15 cellular contexts compared by ENCODE assay signal in the genomic region with DNA sequence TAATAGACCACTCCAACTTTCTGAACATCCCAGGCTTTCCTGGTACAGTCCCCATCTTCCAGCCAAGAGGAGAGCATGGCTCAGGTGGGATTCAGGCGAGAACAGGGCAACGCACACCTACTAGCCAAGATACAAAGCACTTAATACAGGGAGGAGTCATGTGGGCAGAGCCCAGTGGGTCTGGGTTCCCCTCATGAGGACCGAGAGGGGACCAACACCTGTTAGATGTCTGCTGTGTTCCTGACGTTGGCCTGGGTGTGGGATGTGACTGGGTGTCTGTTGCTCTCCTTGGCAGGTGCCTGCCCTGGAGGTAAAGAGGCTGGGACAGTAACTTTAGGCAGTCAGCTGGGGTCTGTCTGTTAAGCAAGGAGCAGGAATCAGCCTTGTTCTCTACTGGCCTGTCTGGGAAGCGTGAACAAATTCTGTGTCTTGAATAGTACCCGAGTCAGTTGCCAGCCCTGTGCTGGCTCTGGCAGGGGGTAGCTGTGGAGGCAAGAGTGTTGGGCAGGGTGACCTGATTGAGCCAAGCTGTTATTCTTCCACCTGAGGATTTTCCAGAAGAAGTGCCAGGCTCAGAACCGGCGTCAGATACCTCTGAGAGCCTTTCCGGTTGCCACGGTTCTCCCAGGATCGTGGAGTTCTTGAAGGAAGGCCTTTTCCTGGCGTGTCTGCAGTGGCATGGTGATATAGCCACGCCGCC. TPM values are rescaled to one million over a fixed set of nuclear protein-coding genes. Genes with fewer than 3 reads are reported as not detected.
DNase-seq lines count a peak whose midpoint lies in the region; ATAC-seq and TF ChIP-seq lines count a peak whose summit lies in the region.
"Had no signal": no experiment of that assay in that cellular context is flagged by ENCODE, and none has a peak within 500 bp of the region (broad histone marks: within the 10 kb centered on the region; RNA-seq: fewer than 3 reads in every experiment).

No MANE protein-coding gene starts in this region.

- POLR2A ChIA-PET in HEK293 (lab: Yijun Ruan, JAX): interaction anchor here (1.1 kb wide), 1 partner anchor 12 kb away, joined by 3 read pairs; no protein-coding TSS in a partner anchor
- POLR2A ChIA-PET in naive thymus-derived CD8-positive, alpha-beta T cell (lab: Charles Lee): interaction anchor here (0.5 to 2.0 kb wide), 3 partner anchors 10 to 57 kb away, joined by 3 to 10 read pairs (median 3); no protein-coding TSS in a partner anchor

- DNase-seq in chondrocyte (ENCODE audit: low spot score) (no peak), NCI-H2081 treated with DMSO at 0.1 percent for 48 hours (lab: John Stamatoyannopoulos, UW) (no peak), dermis blood vessel endothelial cell (no peak), NCI-H2171 treated with DMSO at 0.1 percent for 48 hours (lab: John Stamatoyannopoulos, UW) (no peak)
- DNase-seq in naive thymus-derived CD8-positive, alpha-beta T cell: no peak
- DNase-seq: activated CD8-positive, alpha-beta memory T cell treated with anti-CD3 and anti-CD28 coated beads, Interleukin-2, amount 50 U/mL, for 48 hours; NK-92 treated with Interleukin-12 subunit alpha and Interleukin-12 subunit beta, amount 100 ng/mL, for 24 hours; SK-N-SH; stimulated activated CD4-positive, alpha-beta T cell treated with anti-CD3 and anti-CD28 coated beads, Interleukin-2, amount 100 ng/mL, for 48 hours had no signal

- peaks cover 0 to 9% (median 6%) of the 10 kb centered on the region in 11 experiments; a peak in 6 of 22 replicates for H3K9me3 ChIP-seq in BLaER1 treated with 17β-estradiol and CSF1 and Interleukin-3, amounts not matched to agents 10 nM and 100 nM (replicated peaks in 1 of 11)
- H3K9me3 ChIP-seq in HEK293 (ENCODE audit: control insufficient read depth, insufficient read depth, low read depth, low read length): no peaks in the 10 kb centered on the region
- H3K9me3 ChIP-seq: HAP-1, SK-N-SH, vagina had no signal

- peaks cover 84 to 100% (median 98%) of the 10 kb centered on the region in 11 experiments for H4K20me1 ChIP-seq in BLaER1 treated with 17β-estradiol and CSF1 and Interleukin-3, amounts not matched to agents 10 nM and 100 nM

- no peak overlapping the region for H3K27ac ChIP-seq in BLaER1 treated with 17β-estradiol and CSF1 and Interleukin-3, amounts not matched to agents 10 nM and 100 nM
- no peak overlapping the region for H3K27ac ChIP-seq in HEK293 (ENCODE audit: extremely low read depth, low read depth, low read length)
- H3K27ac ChIP-seq: vagina had no signal

- peaks cover 58 to 97% (median 89%) of the 10 kb centered on the region in 10 experiments for H3K4me1 ChIP-seq in BLaER1 treated with 17β-estradiol and CSF1 and Interleukin-3, amounts not matched to agents 10 nM and 100 nM
- H3K4me1 ChIP-seq in HEK293 (ENCODE audit: control insufficient read depth, insufficient read depth, low read length): no peaks in the 10 kb centered on the region
- H3K4me1 ChIP-seq: HAP-1 had no signal

- CTCF ChIA-PET in HEK293 (lab: Yijun Ruan, JAX): interaction anchor here (0.9 kb wide), 1 partner anchor 10 kb away, joined by 4 read pairs; no protein-coding TSS in a partner anchor

- no peaks in the 10 kb centered on the region for H3K27me3 Mint-ChIP-seq in chondrocyte (ENCODE audit: low read depth)
- H3K27me3 Mint-ChIP-seq in naive thymus-derived CD8-positive, alpha-beta T cell: no peaks in the 10 kb centered on the region
- H3K27me3 Mint-ChIP-seq: B cell had no signal

- peak overlapping the region; percentile 41 to 70 (median 54) for H3K4me2 ChIP-seq in BLaER1 treated with 17β-estradiol and CSF1 and Interleukin-3, amounts not matched to agents 10 nM and 100 nM
- H3K4me2 ChIP-seq: SK-N-SH had no signal

- peaks cover 45% of the 10 kb centered on the region for H3K4me1 Mint-ChIP-seq in chondrocyte (ENCODE audit: low read depth)
- H3K4me1 Mint-ChIP-seq in naive thymus-derived CD8-positive, alpha-beta T cell: peaks cover 39 to 80% (median 67%) of the 10 kb centered on the region in 4 donors

- H3K9ac ChIP-seq in BLaER1 treated with 17β-estradiol and CSF1 and Interleukin-3, amounts not matched to agents 10 nM and 100 nM: peak overlapping the region in 1 of 11 experiments; percentile 12; a peak in 2 of 22 replicates
- H3K9ac ChIP-seq: SK-N-SH had no signal

- ATAC-seq in naive thymus-derived CD8-positive, alpha-beta T cell: no peak
- ATAC-seq in GM19328 (IDR thresholded peaks at IDR 0.05; ENCODE audit: unreplicated experiment): no peak

- H3K36me3 Mint-ChIP-seq in chondrocyte (ENCODE audit: low read depth): peaks cover 2% of the 10 kb centered on the region
- peaks cover 0 to 6% (median 3%) of the 10 kb centered on the region in 3 donors for H3K36me3 Mint-ChIP-seq in naive thymus-derived CD8-positive, alpha-beta T cell

- no peak overlapping the region for H3K4me3 Mint-ChIP-seq in chondrocyte (ENCODE audit: unreplicated experiment)
- no peak overlapping the region for H3K4me3 Mint-ChIP-seq in naive thymus-derived CD8-positive, alpha-beta T cell
- H3K4me3 Mint-ChIP-seq: B cell had no signal

- H3K4me3 ChIP-seq in BLaER1 treated with 17β-estradiol and CSF1 and Interleukin-3, amounts not matched to agents 10 nM and 100 nM: no peak overlapping the region
- H3K4me3 ChIP-seq in HEK293 (ENCODE audit: low read depth, low read length): no peak overlapping the region
- H3K4me3 ChIP-seq: HAP-1, vagina had no signal

- peak overlapping the region; percentile 77 for H3K27ac Mint-ChIP-seq in chondrocyte (ENCODE audit: unreplicated experiment)
- H3K27ac Mint-ChIP-seq in naive thymus-derived CD8-positive, alpha-beta T cell: peak overlapping the region; percentile 22 to 99 (median 78)
- H3K27ac Mint-ChIP-seq: B cell had no signal

- no peaks in the 10 kb centered on the region for H3K27me3 ChIP-seq in BLaER1 treated with 17β-estradiol and CSF1 and Interleukin-3, amounts not matched to agents 10 nM and 100 nM
- H3K27me3 ChIP-seq: vagina had no signal

- H3K9me3 Mint-ChIP-seq in chondrocyte (ENCODE audit: low read depth): no peaks in the 10 kb centered on the region
- H3K9me3 Mint-ChIP-seq in naive thymus-derived CD8-positive, alpha-beta T cell: no peaks in the 10 kb centered on the region

- TF ChIP-seq CTCF in HEK293 (tag by site-specific recombination; IDR thresholded peaks at IDR 0.05) (no peak), chondrocyte (IDR thresholded peaks at IDR 0.05) (no peak)

- peaks cover 0 to 45% (median 8%) of the 10 kb centered on the region in 11 experiments; a peak in 14 of 22 replicates for H3K36me3 ChIP-seq in BLaER1 treated with 17β-estradiol and CSF1 and Interleukin-3, amounts not matched to agents 10 nM and 100 nM
- peaks cover 0 to 7% of the 10 kb centered on the region in 2 experiments; a peak in 1 of 3 replicates for H3K36me3 ChIP-seq in HEK293 (ENCODE audit: control insufficient read depth in 2 of 2, insufficient read depth in 1 of 2, low read length in 2 of 2)
- H3K36me3 ChIP-seq: HAP-1, vagina had no signal

TF ChIP-seq in HEK293, 187 proteins besides CTCF, POLR2A, EP300 and RAD21:
- TF ChIP-seq REPIN1 (tag by site-specific recombination; IDR thresholded peaks at IDR 0.05; ENCODE audit: low read depth) (no peak), RBAK (tag by site-specific recombination; IDR thresholded peaks at IDR 0.05) (0 out of 2 replicates have a peak, but pooled peaks have one; percentile 1), ZNF133 (tag by site-specific recombination; IDR thresholded peaks at IDR 0.05) (no peak), SCRT2 (tag by site-specific recombination; IDR thresholded peaks at IDR 0.05) (peak; percentile 81; the same call in 1 of the 2 replicates), ZNF645 (tag by site-specific recombination; IDR thresholded peaks at IDR 0.05) (no peak), ZNF121 (tag by site-specific recombination; IDR thresholded peaks at IDR 0.05) (no peak), ZNF24 (tag by site-specific recombination; IDR thresholded peaks at IDR 0.05) (no peak), HOXA7 (CRISPR knock-in tag; IDR thresholded peaks at IDR 0.05; ENCODE audit: borderline replicate concordance) (no peak), ZFP69B (tag by site-specific recombination; IDR thresholded peaks at IDR 0.05) (no peak), KLF17 (tag by site-specific recombination; IDR thresholded peaks at IDR 0.05) (no peak)

RNA-seq across cellular contexts. Expression of gene BCR, which starts 56.3 kb away (rescaled TPM):
- total RNA-seq in chondrocyte: 28.4 to 44.5 TPM (median 30.0 TPM) in 3 replicates
- total RNA-seq in naive thymus-derived CD8-positive, alpha-beta T cell: 10 to 100 TPM; 72.1 to 76.9 TPM
- 10 to 100 TPM in 1 of 3 donors, 1 to 10 TPM in 2; 3.8 to 18.3 (median 5.6) TPM for polyA plus RNA-seq in naive thymus-derived CD8-positive, alpha-beta T cell
- total RNA-seq in dermis blood vessel endothelial cell: 186 and 288 TPM in 2 replicates
